Comparison of ENCODE assay signal across 8 cellular contexts in the genomic region with DNA sequence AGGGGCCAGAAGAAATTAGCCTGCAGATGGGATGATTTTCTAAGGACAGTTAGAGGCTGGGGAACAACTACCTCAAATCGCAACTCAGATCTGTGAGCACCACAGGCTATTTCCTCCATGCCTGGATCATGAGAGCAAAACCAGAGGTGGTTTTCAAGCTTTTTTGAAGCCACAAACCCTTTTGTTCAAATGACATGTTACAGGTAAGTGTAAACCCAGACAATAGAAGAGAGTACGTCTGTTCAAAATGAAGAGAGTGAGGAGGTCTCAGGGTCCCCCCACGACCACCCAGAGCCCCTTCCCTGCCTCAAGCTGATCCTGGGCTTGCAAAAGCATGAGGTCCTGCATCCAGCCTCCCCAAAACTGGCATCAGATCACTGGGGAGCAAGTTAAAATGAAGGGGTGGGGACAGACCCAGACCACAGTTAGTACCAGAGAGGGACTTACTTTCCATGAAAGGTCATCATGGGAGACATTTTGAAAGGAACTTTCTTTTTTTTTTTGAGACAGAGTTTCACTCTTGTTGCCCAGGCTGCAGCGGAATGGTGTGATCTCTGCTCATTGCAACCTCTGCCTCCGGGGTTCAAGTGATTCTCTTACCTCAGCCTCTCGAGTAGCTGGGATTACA. TPM values are rescaled to one million over a fixed set of nuclear protein-coding genes. Genes with fewer than 3 reads are reported as not detected.
"Had no signal": no experiment of that assay in that cellular context is flagged by ENCODE, and none has a peak within 500 bp of the region (broad histone marks: within the 10 kb centered on the region; RNA-seq: fewer than 3 reads in every experiment).

No MANE protein-coding gene starts in this region.

RNA-seq across cellular contexts. Expression of a gene that starts 19.0 kb away (rescaled TPM):
- total RNA-seq: astrocyte, chondrocyte, endodermal cell, esophagus mucosa, lung microvascular endothelial cell, neural crest cell had no signal
- polyA plus RNA-seq: keratinocyte, SK-N-SH had no signal

RNA-seq across cellular contexts. Expression of a gene that starts 52.0 kb away (rescaled TPM):
- total RNA-seq: chondrocyte, lung microvascular endothelial cell had no signal
